ENCODE assay signal across 15 cellular contexts in the genomic region with DNA sequence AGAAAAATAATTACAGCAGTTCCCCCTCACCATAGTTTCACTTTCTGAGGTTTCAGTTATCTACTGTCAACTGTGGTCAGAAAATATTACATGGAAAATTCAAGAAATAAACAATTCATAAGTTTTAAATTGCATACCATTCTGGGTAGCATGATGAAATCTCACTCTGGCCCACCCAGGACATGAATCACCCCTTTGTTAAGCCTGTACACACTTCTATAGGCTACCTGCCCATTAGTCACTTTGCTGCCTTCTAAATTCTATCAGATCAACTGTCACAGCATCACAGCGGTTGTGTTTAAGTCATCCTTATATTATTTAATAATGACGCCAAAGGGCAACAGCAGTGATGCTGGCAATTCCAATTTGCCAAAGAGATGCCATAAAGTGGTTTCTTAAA.
DNase-seq lines count a peak whose midpoint lies in the region; ATAC-seq, FAIRE-seq and TF ChIP-seq lines count a peak whose summit lies in the region.
"Had no signal": no experiment of that assay in that cellular context is flagged by ENCODE, and none has a peak within 500 bp of the region (broad histone marks: within the 10 kb centered on the region; RNA-seq: fewer than 3 reads in every experiment).

No MANE protein-coding gene starts in this region.

- H3K9me3 ChIP-seq in HepG2 (ENCODE audit: low read length) (no peaks in the 10 kb centered on the region), right lobe of liver (no peaks in the 10 kb centered on the region), K562 (replicated peaks; ENCODE audit: control insufficient read depth, insufficient read depth, low read depth, low read length) (no peaks in the 10 kb centered on the region), right cardiac atrium (ENCODE audit: control insufficient read depth, low read length) (no peaks in the 10 kb centered on the region)
- H3K9me3 ChIP-seq: ovary had no signal

- no peak for TF ChIP-seq RAD21 in HepG2 (CRISPR knock-in tag; IDR thresholded peaks at IDR 0.05)
- TF ChIP-seq RAD21 in K562 (CRISPR knock-in tag; conservative IDR thresholded peaks at IDR 0.05 in 1 of 2, IDR thresholded peaks at IDR 0.05 in 1 of 2), result no peak

- H3K36me3 ChIP-seq in HepG2 (replicated peaks in 1 of 2; ENCODE audit: control insufficient read depth in 1 of 2, insufficient read depth in 2 of 2, low read length in 2 of 2) (no peaks in the 10 kb centered on the region), right lobe of liver (no peaks in the 10 kb centered on the region), K562 (ENCODE audit: control insufficient read depth, insufficient read depth, low read length) (no peaks in the 10 kb centered on the region)
- H3K36me3 ChIP-seq: ovary had no signal

- no peaks in the 10 kb centered on the region for H3K79me2 ChIP-seq in HepG2 (ENCODE audit: insufficient read depth, low read length)
- H3K79me2 ChIP-seq in K562 (ENCODE audit: control insufficient read depth, insufficient read depth, low read length), result no peaks in the 10 kb centered on the region

- H3K36me3 Mint-ChIP-seq in progenitor cell of endocrine pancreas (ENCODE audit: insufficient read depth), result peaks cover 2% of the 10 kb centered on the region
- H3K36me3 Mint-ChIP-seq: memory B cell had no signal

- FAIRE-seq in HepG2 (lab: Jason Lieb, UNC) (no peak), K562 (lab: Jason Lieb, UNC) (no peak)
- FAIRE-seq: endometrium had no signal

- H3K4me3 ChIP-seq in HepG2 (replicated peaks in 1 of 3; ENCODE audit: insufficient read depth in 1 of 3, low read depth in 2 of 3, low read length in 3 of 3), result no peak overlapping the region
- H3K4me3 ChIP-seq in right lobe of liver, result no peak overlapping the region
- no peak overlapping the region for H3K4me3 ChIP-seq in K562
- no peak overlapping the region for H3K4me3 ChIP-seq in right cardiac atrium (ENCODE audit: low read length)
- H3K4me3 ChIP-seq: ovary had no signal

- H3K9ac ChIP-seq in HepG2 (ENCODE audit: insufficient read depth, low read depth, low read length) (no peak overlapping the region), K562 (ENCODE audit: insufficient read depth in 1 of 2, low read depth in 2 of 2, low read length in 2 of 2) (no peak overlapping the region)

- no peak overlapping the region for H3K27ac Mint-ChIP-seq in progenitor cell of endocrine pancreas
- H3K27ac Mint-ChIP-seq: memory B cell had no signal

- POLR2A ChIA-PET in HepG2 (lab: Yijun Ruan, JAX) (no interaction called here), K562 (lab: Yijun Ruan, JAX) (no interaction called here)

- no peak for TF ChIP-seq EP300 in HepG2 (IDR thresholded peaks at IDR 0.05; ENCODE audit: low read depth in 2 of 2, low read length in 2 of 2)
- no peak for TF ChIP-seq EP300 in HepG2 (CRISPR knock-in tag; IDR thresholded peaks at IDR 0.05; ENCODE audit: borderline replicate concordance)
- TF ChIP-seq EP300 in K562 (IDR thresholded peaks at IDR 0.05; ENCODE audit: low read length), result no peak

- 97% methylated on average over 2 of the region's 2 CpGs for WGBS in HepG2 (ENCODE audit: low lambda C conversion rate)
- 100% methylated on average over 2 of the region's 2 CpGs for WGBS in right lobe of liver (ENCODE audit: insufficient coverage, low coverage, low lambda C conversion rate, missing lambda C conversion rate)
- 53% methylated on average over 2 of the region's 2 CpGs for WGBS in K562 (ENCODE audit: insufficient coverage, low coverage, missing lambda C conversion rate)
- 93% methylated on average over 2 of the region's 2 CpGs for WGBS in right cardiac atrium

- H3K4me3 Mint-ChIP-seq in progenitor cell of endocrine pancreas (ENCODE audit: low read depth), result no peak overlapping the region
- H3K4me3 Mint-ChIP-seq: memory B cell had no signal

- no peak overlapping the region for H3K4me2 ChIP-seq in HepG2 (ENCODE audit: low read depth, low read length)
- no peak overlapping the region for H3K4me2 ChIP-seq in K562 (ENCODE audit: insufficient read depth, low read length)

- TF ChIP-seq CTCF in HepG2 (CRISPR knock-in tag; IDR thresholded peaks at IDR 0.05) (no peak), right lobe of liver (IDR thresholded peaks at IDR 0.05) (no peak), K562 (IDR thresholded peaks at IDR 0.05 in 2 of 3, conservative IDR thresholded peaks at IDR 0.05 in 1 of 3; ENCODE audit: insufficient read depth in 2 of 3, low read depth in 1 of 3, low read length in 3 of 3) (no peak), progenitor cell of endocrine pancreas (IDR thresholded peaks at IDR 0.05; ENCODE audit: unreplicated experiment) (no peak)

- CTCF ChIA-PET in HepG2 (lab: Yijun Ruan, JAX; ENCODE audit: low intra/inter-chr PET ratio, low total read pairs) (no interaction called here), K562 (lab: Yijun Ruan, JAX; ENCODE audit: low intra/inter-chr PET ratio) (no interaction called here)

- intact Hi-C loops in HepG2 (cut with micrococcal nuclease; ENCODE audit: unreplicated experiment), result no loop called here
- intact Hi-C loops in right lobe of liver (cut with DNase I), result no loop called here
- intact Hi-C loops in K562 (cut with micrococcal nuclease), result loop anchor here (5.0 to 10.0 kb wide), 2 partner anchors 104 to 187 kb away; a partner anchor contains a TSS
- intact Hi-C loops in right cardiac atrium (cut with DNase I), result no loop called here

- H3K4me1 ChIP-seq in HepG2 (ENCODE audit: insufficient read depth, low read length) (peaks cover 35% of the 10 kb centered on the region), right lobe of liver (peaks cover 0 to 4% (median 0%) of the 10 kb centered on the region in 4 donors), K562 (replicated peaks in 1 of 2; ENCODE audit: control insufficient read depth in 2 of 2, insufficient read depth in 2 of 2, low read length in 2 of 2) (peaks cover 0 to 17% of the 10 kb centered on the region in 2 experiments; a peak in 2 of 5 replicates), right cardiac atrium (ENCODE audit: control insufficient read depth, insufficient read depth, low read length) (no peaks in the 10 kb centered on the region)

- H2AFZ ChIP-seq in HepG2 (ENCODE audit: low read length) (no peak overlapping the region), K562 (ENCODE audit: low read depth, low read length) (no peak overlapping the region)

- H3K27ac ChIP-seq in HepG2 (ENCODE audit: extremely low read length, insufficient read depth, low read length) (no peak overlapping the region), right lobe of liver (no peak overlapping the region), K562 (ENCODE audit: extremely low read depth, low read depth, low read length) (no peak overlapping the region), right cardiac atrium (ENCODE audit: low read length) (no peak overlapping the region)
- H3K27ac ChIP-seq: ovary had no signal

- DNase-seq in HepG2 (ENCODE audit: low spot score) (peak; percentile 25), right lobe of liver (no peak), OCI-M1 (lab: John Stamatoyannopoulos, UW) (peak; percentile 81), K562 (ENCODE audit: extremely low read depth in 1 of 4, low spot score in 3 of 4) (no peak), right cardiac atrium (no peak), C1 segment of cervical spinal cord (lab: John Stamatoyannopoulos, UW) (no peak), progenitor cell of endocrine pancreas (ENCODE audit: low spot score, unreplicated experiment) (no peak)
- no peak for DNase-seq in stimulated activated naive CD8-positive, alpha-beta T cell treated with anti-CD3 and anti-CD28 coated beads, Interleukin-15, Interleukin-2, amounts not matched to agents 100 U/mL and 50 U/mL, for 24 hours
- DNase-seq: aorta; NCI-H1105; NCI-H526 treated with DMSO at 0.1 percent for 48 hours; ovary; stimulated activated CD4-positive, alpha-beta T cell treated with anti-CD3 and anti-CD28 coated beads, Interleukin-2, amount 100 ng/mL, for 24 hours had no signal

- H3K27me3 Mint-ChIP-seq in progenitor cell of endocrine pancreas, result no peaks in the 10 kb centered on the region
- H3K27me3 Mint-ChIP-seq: memory B cell had no signal

- in situ Hi-C loops in HepG2 (cut with HindIII; ENCODE audit: extremely low pct_ligation_motif_present, low pct_unique_long_range_greater_than_20kb), result no loop called here
- in situ Hi-C loops in K562 (cut with MboI), result no loop called here

- no peaks in the 10 kb centered on the region for H3K4me1 Mint-ChIP-seq in progenitor cell of endocrine pancreas (ENCODE audit: low read depth)

- BruUV-seq in HepG2 (replicated peaks; lab: Mats Ljungman, UMichigan), result no TSS peak
- no TSS peak for BruUV-seq in K562 (replicated peaks; lab: Mats Ljungman, UMichigan)

- ATAC-seq in HepG2, result no peak
- no peak for ATAC-seq in right lobe of liver
- ATAC-seq in K562, result no peak
- ATAC-seq in stimulated activated naive CD8-positive, alpha-beta T cell treated with anti-CD3 and anti-CD28 coated beads, Interleukin-15, Interleukin-2, amounts not matched to agents 100 U/mL and 50 U/mL, for 24 hours, result peak; percentile 95
- no peak for ATAC-seq in right cardiac atrium

- H3K9me1 ChIP-seq in K562 (ENCODE audit: control insufficient read depth, insufficient read depth, low read length), result no peaks in the 10 kb centered on the region

- TF ChIP-seq POLR2A in HepG2 (IDR thresholded peaks at IDR 0.05; ENCODE audit: insufficient read depth in 1 of 2, low read depth in 2 of 2, low read length in 2 of 2) (no peak), right lobe of liver (IDR thresholded peaks at IDR 0.05) (no peak), K562 (conservative IDR thresholded peaks at IDR 0.05) (no peak)

- H3K27me3 ChIP-seq in HepG2 (ENCODE audit: control insufficient read depth in 1 of 2, insufficient read depth in 2 of 2, low read length in 2 of 2) (no peaks in the 10 kb centered on the region), right lobe of liver (no peaks in the 10 kb centered on the region), K562 (ENCODE audit: control insufficient read depth in 2 of 2, insufficient read depth in 2 of 2, low read length in 2 of 2) (no peaks in the 10 kb centered on the region), right cardiac atrium (ENCODE audit: control insufficient read depth, insufficient read depth) (no peaks in the 10 kb centered on the region)
- H3K27me3 ChIP-seq: ovary had no signal

- peaks cover 8% of the 10 kb centered on the region for H3K9me3 Mint-ChIP-seq in progenitor cell of endocrine pancreas (ENCODE audit: low read depth)
- H3K9me3 Mint-ChIP-seq: memory B cell had no signal

- H4K20me1 ChIP-seq in HepG2 (ENCODE audit: insufficient read depth, low read length), result no peaks in the 10 kb centered on the region
- H4K20me1 ChIP-seq in K562 (replicated peaks; ENCODE audit: control insufficient read depth, insufficient read depth, low read length), result no peaks in the 10 kb centered on the region

Comparison
In these comparisons a context has a peak if more than half of its experiments do, and no peak if none do; other contexts are left out.
1. DNase-seq: peak in HepG2 (single experiment) and OCI-M1 (single experiment); none in right lobe of liver (0 of 3), K562 (0 of 4), stimulated activated naive CD8-positive, alpha-beta T cell treated with anti-CD3 and anti-CD28 coated beads, Interleukin-15, Interleukin-2, amounts not matched to agents 100 U/mL and 50 U/mL, for 24 hours (single experiment), right cardiac atrium (0 of 3), C1 segment of cervical spinal cord (0 of 14) and progenitor cell of endocrine pancreas (single experiment).